2 cellular contexts compared by ENCODE assay signal in the genomic region with DNA sequence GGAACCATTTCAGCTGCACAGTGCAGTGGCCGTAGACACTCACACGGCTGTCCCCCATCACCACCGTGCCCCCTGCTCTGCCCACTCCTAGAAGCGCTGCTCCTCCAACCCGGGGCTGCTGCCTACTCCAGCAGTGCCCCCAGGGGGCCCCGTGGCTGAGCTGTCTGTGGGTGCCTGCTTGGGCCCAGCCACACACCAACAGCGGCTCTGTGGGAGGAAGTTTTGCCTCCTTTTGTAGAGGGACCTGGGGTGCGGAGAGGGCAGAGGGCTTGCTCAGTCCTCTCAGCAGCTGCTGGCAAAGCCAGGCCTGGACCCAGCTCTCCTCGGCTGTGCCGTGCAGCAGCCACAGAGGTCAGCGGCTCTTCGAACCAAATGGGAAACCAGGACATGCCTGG.
TF ChIP-seq lines count a peak whose summit lies in the region.

No MANE protein-coding gene starts in this region.

TF ChIP-seq in GM23338, 12 proteins besides CTCF, POLR2A, EP300 and RAD21 (continues in another document):
- no peak for TF ChIP-seq NANOG (IDR thresholded peaks at IDR 0.05; ENCODE audit: borderline replicate concordance)
- TF ChIP-seq, protein P1, sequence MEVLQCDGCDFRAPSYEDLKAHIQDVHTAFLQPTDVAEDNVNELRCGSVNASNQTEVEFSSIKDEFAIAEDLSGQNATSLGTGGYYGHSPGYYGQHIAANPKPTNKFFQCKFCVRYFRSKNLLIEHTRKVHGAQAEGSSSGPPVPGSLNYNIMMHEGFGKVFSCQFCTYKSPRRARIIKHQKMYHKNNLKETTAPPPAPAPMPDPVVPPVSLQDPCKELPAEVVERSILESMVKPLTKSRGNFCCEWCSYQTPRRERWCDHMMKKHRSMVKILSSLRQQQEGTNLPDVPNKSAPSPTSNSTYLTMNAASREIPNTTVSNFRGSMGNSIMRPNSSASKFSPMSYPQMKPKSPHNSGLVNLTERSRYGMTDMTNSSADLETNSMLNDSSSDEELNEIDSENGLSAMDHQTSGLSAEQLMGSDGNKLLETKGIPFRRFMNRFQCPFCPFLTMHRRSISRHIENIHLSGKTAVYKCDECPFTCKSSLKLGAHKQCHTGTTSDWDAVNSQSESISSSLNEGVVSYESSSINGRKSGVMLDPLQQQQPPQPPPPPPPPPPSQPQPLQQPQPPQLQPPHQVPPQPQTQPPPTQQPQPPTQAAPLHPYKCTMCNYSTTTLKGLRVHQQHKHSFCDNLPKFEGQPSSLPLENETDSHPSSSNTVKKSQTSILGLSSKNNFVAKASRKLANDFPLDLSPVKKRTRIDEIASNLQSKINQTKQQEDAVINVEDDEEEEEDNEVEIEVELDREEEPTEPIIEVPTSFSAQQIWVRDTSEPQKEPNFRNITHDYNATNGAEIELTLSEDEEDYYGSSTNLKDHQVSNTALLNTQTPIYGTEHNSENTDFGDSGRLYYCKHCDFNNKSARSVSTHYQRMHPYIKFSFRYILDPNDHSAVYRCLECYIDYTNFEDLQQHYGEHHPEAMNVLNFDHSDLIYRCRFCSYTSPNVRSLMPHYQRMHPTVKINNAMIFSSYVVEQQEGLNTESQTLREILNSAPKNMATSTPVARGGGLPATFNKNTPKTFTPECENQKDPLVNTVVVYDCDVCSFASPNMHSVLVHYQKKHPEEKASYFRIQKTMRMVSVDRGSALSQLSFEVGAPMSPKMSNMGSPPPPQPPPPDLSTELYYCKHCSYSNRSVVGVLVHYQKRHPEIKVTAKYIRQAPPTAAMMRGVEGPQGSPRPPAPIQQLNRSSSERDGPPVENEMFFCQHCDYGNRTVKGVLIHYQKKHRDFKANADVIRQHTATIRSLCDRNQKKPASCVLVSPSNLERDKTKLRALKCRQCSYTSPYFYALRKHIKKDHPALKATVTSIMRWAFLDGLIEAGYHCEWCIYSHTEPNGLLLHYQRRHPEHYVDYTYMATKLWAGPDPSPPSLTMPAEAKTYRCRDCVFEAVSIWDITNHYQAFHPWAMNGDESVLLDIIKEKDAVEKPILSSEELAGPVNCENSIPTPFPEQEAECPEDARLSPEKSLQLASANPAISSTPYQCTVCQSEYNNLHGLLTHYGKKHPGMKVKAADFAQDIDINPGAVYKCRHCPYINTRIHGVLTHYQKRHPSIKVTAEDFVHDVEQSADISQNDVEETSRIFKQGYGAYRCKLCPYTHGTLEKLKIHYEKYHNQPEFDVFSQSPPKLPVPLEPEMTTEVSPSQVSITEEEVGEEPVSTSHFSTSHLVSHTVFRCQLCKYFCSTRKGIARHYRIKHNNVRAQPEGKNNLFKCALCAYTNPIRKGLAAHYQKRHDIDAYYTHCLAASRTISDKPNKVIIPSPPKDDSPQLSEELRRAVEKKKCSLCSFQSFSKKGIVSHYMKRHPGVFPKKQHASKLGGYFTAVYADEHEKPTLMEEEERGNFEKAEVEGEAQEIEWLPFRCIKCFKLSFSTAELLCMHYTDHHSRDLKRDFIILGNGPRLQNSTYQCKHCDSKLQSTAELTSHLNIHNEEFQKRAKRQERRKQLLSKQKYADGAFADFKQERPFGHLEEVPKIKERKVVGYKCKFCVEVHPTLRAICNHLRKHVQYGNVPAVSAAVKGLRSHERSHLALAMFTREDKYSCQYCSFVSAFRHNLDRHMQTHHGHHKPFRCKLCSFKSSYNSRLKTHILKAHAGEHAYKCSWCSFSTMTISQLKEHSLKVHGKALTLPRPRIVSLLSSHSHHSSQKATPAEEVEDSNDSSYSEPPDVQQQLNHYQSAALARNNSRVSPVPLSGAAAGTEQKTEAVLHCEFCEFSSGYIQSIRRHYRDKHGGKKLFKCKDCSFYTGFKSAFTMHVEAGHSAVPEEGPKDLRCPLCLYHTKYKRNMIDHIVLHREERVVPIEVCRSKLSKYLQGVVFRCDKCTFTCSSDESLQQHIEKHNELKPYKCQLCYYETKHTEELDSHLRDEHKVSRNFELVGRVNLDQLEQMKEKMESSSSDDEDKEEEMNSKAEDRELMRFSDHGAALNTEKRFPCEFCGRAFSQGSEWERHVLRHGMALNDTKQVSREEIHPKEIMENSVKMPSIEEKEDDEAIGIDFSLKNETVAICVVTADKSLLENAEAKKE (CRISPR knock-in tag; IDR thresholded peaks at IDR 0.05): no peak
- no peak for TF ChIP-seq ZNF331 (CRISPR knock-in tag; IDR thresholded peaks at IDR 0.05; ENCODE audit: low read depth)
- TF ChIP-seq JUNB (IDR thresholded peaks at IDR 0.05; ENCODE audit: unreplicated experiment): no peak
- TF ChIP-seq, protein P2, sequence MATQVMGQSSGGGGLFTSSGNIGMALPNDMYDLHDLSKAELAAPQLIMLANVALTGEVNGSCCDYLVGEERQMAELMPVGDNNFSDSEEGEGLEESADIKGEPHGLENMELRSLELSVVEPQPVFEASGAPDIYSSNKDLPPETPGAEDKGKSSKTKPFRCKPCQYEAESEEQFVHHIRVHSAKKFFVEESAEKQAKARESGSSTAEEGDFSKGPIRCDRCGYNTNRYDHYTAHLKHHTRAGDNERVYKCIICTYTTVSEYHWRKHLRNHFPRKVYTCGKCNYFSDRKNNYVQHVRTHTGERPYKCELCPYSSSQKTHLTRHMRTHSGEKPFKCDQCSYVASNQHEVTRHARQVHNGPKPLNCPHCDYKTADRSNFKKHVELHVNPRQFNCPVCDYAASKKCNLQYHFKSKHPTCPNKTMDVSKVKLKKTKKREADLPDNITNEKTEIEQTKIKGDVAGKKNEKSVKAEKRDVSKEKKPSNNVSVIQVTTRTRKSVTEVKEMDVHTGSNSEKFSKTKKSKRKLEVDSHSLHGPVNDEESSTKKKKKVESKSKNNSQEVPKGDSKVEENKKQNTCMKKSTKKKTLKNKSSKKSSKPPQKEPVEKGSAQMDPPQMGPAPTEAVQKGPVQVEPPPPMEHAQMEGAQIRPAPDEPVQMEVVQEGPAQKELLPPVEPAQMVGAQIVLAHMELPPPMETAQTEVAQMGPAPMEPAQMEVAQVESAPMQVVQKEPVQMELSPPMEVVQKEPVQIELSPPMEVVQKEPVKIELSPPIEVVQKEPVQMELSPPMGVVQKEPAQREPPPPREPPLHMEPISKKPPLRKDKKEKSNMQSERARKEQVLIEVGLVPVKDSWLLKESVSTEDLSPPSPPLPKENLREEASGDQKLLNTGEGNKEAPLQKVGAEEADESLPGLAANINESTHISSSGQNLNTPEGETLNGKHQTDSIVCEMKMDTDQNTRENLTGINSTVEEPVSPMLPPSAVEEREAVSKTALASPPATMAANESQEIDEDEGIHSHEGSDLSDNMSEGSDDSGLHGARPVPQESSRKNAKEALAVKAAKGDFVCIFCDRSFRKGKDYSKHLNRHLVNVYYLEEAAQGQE (IDR thresholded peaks at IDR 0.05; ENCODE audit: unreplicated experiment): no peak
- no peak for TF ChIP-seq ZNF114 (CRISPR knock-in tag; IDR thresholded peaks at IDR 0.05)
- no peak for TF ChIP-seq EZH2 (IDR thresholded peaks at IDR 0.05; ENCODE audit: low read depth, unreplicated experiment)
- TF ChIP-seq STAT1 (IDR thresholded peaks at IDR 0.05; ENCODE audit: unreplicated experiment): no peak
- TF ChIP-seq, protein P3, sequence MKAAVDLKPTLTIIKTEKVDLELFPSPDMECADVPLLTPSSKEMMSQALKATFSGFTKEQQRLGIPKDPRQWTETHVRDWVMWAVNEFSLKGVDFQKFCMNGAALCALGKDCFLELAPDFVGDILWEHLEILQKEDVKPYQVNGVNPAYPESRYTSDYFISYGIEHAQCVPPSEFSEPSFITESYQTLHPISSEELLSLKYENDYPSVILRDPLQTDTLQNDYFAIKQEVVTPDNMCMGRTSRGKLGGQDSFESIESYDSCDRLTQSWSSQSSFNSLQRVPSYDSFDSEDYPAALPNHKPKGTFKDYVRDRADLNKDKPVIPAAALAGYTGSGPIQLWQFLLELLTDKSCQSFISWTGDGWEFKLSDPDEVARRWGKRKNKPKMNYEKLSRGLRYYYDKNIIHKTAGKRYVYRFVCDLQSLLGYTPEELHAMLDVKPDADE (IDR thresholded peaks at IDR 0.05): no peak
- no peak for TF ChIP-seq EZH2phosphoT487 (IDR thresholded peaks at IDR 0.05; ENCODE audit: unreplicated experiment)

TF ChIP-seq in HepG2, 621 proteins besides CTCF, POLR2A, EP300 and RAD21:
- TF ChIP-seq ZNF737 (CRISPR knock-in tag; IDR thresholded peaks at IDR 0.05; ENCODE audit: borderline replicate concordance): no peak
- 0 out of 2 replicates have a peak, but pooled peaks have one; percentile 8 for TF ChIP-seq ZNF329 (CRISPR knock-in tag; IDR thresholded peaks at IDR 0.05; ENCODE audit: low read depth)
- TF ChIP-seq ETV5 (CRISPR knock-in tag; IDR thresholded peaks at IDR 0.05; ENCODE audit: borderline replicate concordance): no peak
- TF ChIP-seq, protein P4, sequence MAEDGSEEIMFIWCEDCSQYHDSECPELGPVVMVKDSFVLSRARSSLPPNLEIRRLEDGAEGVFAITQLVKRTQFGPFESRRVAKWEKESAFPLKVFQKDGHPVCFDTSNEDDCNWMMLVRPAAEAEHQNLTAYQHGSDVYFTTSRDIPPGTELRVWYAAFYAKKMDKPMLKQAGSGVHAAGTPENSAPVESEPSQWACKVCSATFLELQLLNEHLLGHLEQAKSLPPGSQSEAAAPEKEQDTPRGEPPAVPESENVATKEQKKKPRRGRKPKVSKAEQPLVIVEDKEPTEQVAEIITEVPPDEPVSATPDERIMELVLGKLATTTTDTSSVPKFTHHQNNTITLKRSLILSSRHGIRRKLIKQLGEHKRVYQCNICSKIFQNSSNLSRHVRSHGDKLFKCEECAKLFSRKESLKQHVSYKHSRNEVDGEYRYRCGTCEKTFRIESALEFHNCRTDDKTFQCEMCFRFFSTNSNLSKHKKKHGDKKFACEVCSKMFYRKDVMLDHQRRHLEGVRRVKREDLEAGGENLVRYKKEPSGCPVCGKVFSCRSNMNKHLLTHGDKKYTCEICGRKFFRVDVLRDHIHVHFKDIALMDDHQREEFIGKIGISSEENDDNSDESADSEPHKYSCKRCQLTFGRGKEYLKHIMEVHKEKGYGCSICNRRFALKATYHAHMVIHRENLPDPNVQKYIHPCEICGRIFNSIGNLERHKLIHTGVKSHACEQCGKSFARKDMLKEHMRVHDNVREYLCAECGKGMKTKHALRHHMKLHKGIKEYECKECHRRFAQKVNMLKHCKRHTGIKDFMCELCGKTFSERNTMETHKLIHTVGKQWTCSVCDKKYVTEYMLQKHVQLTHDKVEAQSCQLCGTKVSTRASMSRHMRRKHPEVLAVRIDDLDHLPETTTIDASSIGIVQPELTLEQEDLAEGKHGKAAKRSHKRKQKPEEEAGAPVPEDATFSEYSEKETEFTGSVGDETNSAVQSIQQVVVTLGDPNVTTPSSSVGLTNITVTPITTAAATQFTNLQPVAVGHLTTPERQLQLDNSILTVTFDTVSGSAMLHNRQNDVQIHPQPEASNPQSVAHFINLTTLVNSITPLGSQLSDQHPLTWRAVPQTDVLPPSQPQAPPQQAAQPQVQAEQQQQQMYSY (CRISPR knock-in tag; IDR thresholded peaks at IDR 0.05): peak; percentile 38; the same call in 1 of the 2 replicates
- 0 out of 2 replicates have a peak, but pooled peaks have one; percentile 56 for TF ChIP-seq HNRNPL (IDR thresholded peaks at IDR 0.05; ENCODE audit: low read depth, low read length)
